Comparison of ENCODE assay signal across 10 cellular contexts in the genomic region with DNA sequence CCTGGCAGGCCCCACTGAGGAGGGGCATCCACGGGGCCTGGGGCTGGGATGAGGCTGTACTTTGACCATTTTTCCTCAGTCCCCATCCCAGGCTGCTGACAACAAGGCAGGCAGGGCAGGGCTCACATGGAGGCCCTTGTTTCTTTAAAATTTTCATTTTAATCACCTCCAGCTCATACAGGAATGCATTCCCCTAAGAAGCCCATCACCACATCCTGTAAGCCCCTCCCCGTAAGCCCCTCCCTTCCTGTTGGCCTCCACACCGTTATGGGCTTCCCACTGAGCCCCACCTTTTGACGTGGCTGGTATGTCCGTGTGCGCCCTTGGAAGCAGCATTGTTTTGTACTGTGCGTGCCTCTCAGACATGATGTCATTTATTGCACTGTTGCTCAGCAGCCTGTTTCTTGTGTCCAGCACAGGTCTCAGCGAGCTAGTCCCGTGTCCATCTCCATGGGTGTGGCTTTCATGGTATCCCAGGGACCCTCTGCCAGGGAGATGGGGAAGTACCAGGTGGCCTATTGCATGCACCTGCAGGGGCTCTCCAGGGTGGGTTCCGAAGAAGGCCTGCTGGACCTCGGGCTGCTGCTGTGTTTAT. TPM values are rescaled to one million over a fixed set of nuclear protein-coding genes. Genes with fewer than 3 reads are reported as not detected.
DNase-seq lines count a peak whose midpoint lies in the region; ATAC-seq and TF ChIP-seq lines count a peak whose summit lies in the region.
"Had no signal": no experiment of that assay in that cellular context is flagged by ENCODE, and none has a peak within 500 bp of the region (broad histone marks: within the 10 kb centered on the region; RNA-seq: fewer than 3 reads in every experiment).

No MANE protein-coding gene starts in this region.

- POLR2A ChIA-PET in activated CD8-positive, alpha-beta T cell treated with anti-CD3 and anti-CD28 coated beads, Interleukin-2, amount 10 ng/mL, durations not matched to agents 7 days and 5 days (lab: Charles Lee): no interaction called here
- POLR2A ChIA-PET in A673 (lab: Charles Lee; ENCODE audit: low non-redundant PET): no interaction called here

- H3K27me3 Mint-ChIP-seq in activated T-cell treated with anti-CD3 and anti-CD28 coated beads, Interleukin-2, amount 50 U/mL, for 4 hours (ENCODE audit: low read depth): no peaks in the 10 kb centered on the region
- no peaks in the 10 kb centered on the region for H3K27me3 Mint-ChIP-seq in activated CD8-positive, alpha-beta T cell treated with anti-CD3 and anti-CD28 coated beads, Interleukin-2, amount 10 ng/mL, durations not matched to agents 7 days and 5 days (ENCODE audit: low read depth)
- H3K27me3 Mint-ChIP-seq in stimulated activated naive CD8-positive, alpha-beta T cell treated with anti-CD3 and anti-CD28 coated beads, Interleukin-15, amount 100 ng/mL, for 72 hours: no peaks in the 10 kb centered on the region

- no peak overlapping the region for H3K4me3 ChIP-seq in right atrium auricular region
- H3K4me3 ChIP-seq in A673 (ENCODE audit: low read depth, low read length, poor library complexity, severe bottlenecking): no peak overlapping the region

- peak overlapping the region; percentile 80 for H3K27ac Mint-ChIP-seq in activated CD8-positive, alpha-beta T cell treated with anti-CD3 and anti-CD28 coated beads, Interleukin-2, amount 10 ng/mL, durations not matched to agents 7 days and 5 days
- H3K27ac Mint-ChIP-seq in stimulated activated naive CD8-positive, alpha-beta T cell treated with anti-CD3 and anti-CD28 coated beads, Interleukin-15, amount 100 ng/mL, for 72 hours: peak overlapping the region; percentile 31 to 66

- peaks cover 55% of the 10 kb centered on the region for H3K4me1 Mint-ChIP-seq in activated T-cell treated with anti-CD3 and anti-CD28 coated beads, Interleukin-2, amount 50 U/mL, for 4 hours (ENCODE audit: low read depth)
- peaks cover 36% of the 10 kb centered on the region for H3K4me1 Mint-ChIP-seq in activated CD8-positive, alpha-beta T cell treated with anti-CD3 and anti-CD28 coated beads, Interleukin-2, amount 10 ng/mL, durations not matched to agents 7 days and 5 days (ENCODE audit: low read depth)
- peaks cover 58% of the 10 kb centered on the region for H3K4me1 Mint-ChIP-seq in stimulated activated naive CD8-positive, alpha-beta T cell treated with anti-CD3 and anti-CD28 coated beads, Interleukin-15, amount 100 ng/mL, for 72 hours

- BruUV-seq in A673 (replicated peaks; lab: Mats Ljungman, UMichigan): no TSS peak

- no peaks in the 10 kb centered on the region for H3K9me3 ChIP-seq in right atrium auricular region
- H3K9me3 ChIP-seq in A673 (ENCODE audit: low read depth, low read length, poor library complexity, severe bottlenecking): no peaks in the 10 kb centered on the region
- H3K9me3 ChIP-seq: BE2C had no signal

- H3K4me3 Mint-ChIP-seq in activated T-cell treated with anti-CD3 and anti-CD28 coated beads, Interleukin-2, amount 50 U/mL, for 4 hours: peak overlapping the region; percentile 16
- H3K4me3 Mint-ChIP-seq in activated CD8-positive, alpha-beta T cell treated with anti-CD3 and anti-CD28 coated beads, Interleukin-2, amount 10 ng/mL, durations not matched to agents 7 days and 5 days: no peak overlapping the region
- no peak overlapping the region for H3K4me3 Mint-ChIP-seq in stimulated activated naive CD8-positive, alpha-beta T cell treated with anti-CD3 and anti-CD28 coated beads, Interleukin-15, amount 100 ng/mL, for 72 hours

- peak in 1 of 2 donors; percentile 30 for ATAC-seq in activated T-cell treated with anti-CD3 and anti-CD28 coated beads, Interleukin-2, amount 50 U/mL, for 4 hours
- ATAC-seq in activated CD8-positive, alpha-beta T cell treated with anti-CD3 and anti-CD28 coated beads, Interleukin-2, amount 10 ng/mL, durations not matched to agents 7 days and 5 days: no peak
- ATAC-seq in stimulated activated naive CD8-positive, alpha-beta T cell treated with anti-CD3 and anti-CD28 coated beads, Interleukin-15, amount 100 ng/mL, for 72 hours: peak; percentile 44

- H3K36me3 ChIP-seq in right atrium auricular region (no peaks in the 10 kb centered on the region), A673 (ENCODE audit: insufficient read depth, low read length, poor library complexity, severe bottlenecking) (no peaks in the 10 kb centered on the region)
- H3K36me3 ChIP-seq: BE2C had no signal

- TF ChIP-seq CTCF in right atrium auricular region (IDR thresholded peaks at IDR 0.05) (no peak), A673 (conservative IDR thresholded peaks at IDR 0.05; ENCODE audit: low read depth, low read length) (no peak)

- in situ Hi-C loops in KBM-7 (cut with MboI; ENCODE audit: low pct_unique_long_range_greater_than_20kb, low sequenced_read_pairs): loop anchor here (25.0 kb wide), 1 partner anchor 89 kb away; no protein-coding TSS in a partner anchor

- H3K9me3 Mint-ChIP-seq in activated T-cell treated with anti-CD3 and anti-CD28 coated beads, Interleukin-2, amount 50 U/mL, for 4 hours: no peaks in the 10 kb centered on the region
- no peaks in the 10 kb centered on the region for H3K9me3 Mint-ChIP-seq in activated CD8-positive, alpha-beta T cell treated with anti-CD3 and anti-CD28 coated beads, Interleukin-2, amount 10 ng/mL, durations not matched to agents 7 days and 5 days (ENCODE audit: insufficient read depth)
- H3K9me3 Mint-ChIP-seq in stimulated activated naive CD8-positive, alpha-beta T cell treated with anti-CD3 and anti-CD28 coated beads, Interleukin-15, amount 100 ng/mL, for 72 hours: peaks cover 0 to 2% of the 10 kb centered on the region in 2 donors

- H3K4me1 ChIP-seq in right atrium auricular region (peaks cover 0 to 49% of the 10 kb centered on the region in 2 donors), A673 (ENCODE audit: insufficient read depth, low read length, poor library complexity, severe bottlenecking) (peaks cover 24% of the 10 kb centered on the region)
- H3K4me1 ChIP-seq: BE2C had no signal

- peaks cover 3% of the 10 kb centered on the region for H3K36me3 Mint-ChIP-seq in activated T-cell treated with anti-CD3 and anti-CD28 coated beads, Interleukin-2, amount 50 U/mL, for 4 hours (ENCODE audit: insufficient read depth)
- no peaks in the 10 kb centered on the region for H3K36me3 Mint-ChIP-seq in activated CD8-positive, alpha-beta T cell treated with anti-CD3 and anti-CD28 coated beads, Interleukin-2, amount 10 ng/mL, durations not matched to agents 7 days and 5 days (ENCODE audit: low read depth)

- DNase-seq in activated T-cell treated with anti-CD3 and anti-CD28 coated beads, Interleukin-2, amount 50 U/mL, for 4 hours: no peak
- no peak for DNase-seq in activated T-cell treated with anti-CD3 and anti-CD28 coated beads, Interleukin-2, amount 50 U/mL, for 1 hour
- no peak for DNase-seq in activated CD8-positive, alpha-beta T cell treated with anti-CD3 and anti-CD28 coated beads, Interleukin-2, amount 10 ng/mL, durations not matched to agents 7 days and 5 days
- DNase-seq in right atrium auricular region (ENCODE audit: low spot score): peak; percentile 59
- DNase-seq in stimulated activated naive CD8-positive, alpha-beta T cell treated with anti-CD3 and anti-CD28 coated beads, Interleukin-15, amount 100 ng/mL, for 72 hours: no peak
- DNase-seq in NCI-H1694 (lab: John Stamatoyannopoulos, UW): no peak
- no peak for DNase-seq in KBM-7
- no peak for DNase-seq in A673 (ENCODE audit: low spot score)
- DNase-seq: BE2C, NCI-H2227 treated with DMSO at 0.1 percent for 48 hours had no signal

- CTCF ChIA-PET in activated CD8-positive, alpha-beta T cell treated with anti-CD3 and anti-CD28 coated beads, Interleukin-2, amount 10 ng/mL, durations not matched to agents 7 days and 5 days (lab: Charles Lee): no interaction called here
- CTCF ChIA-PET in A673 (lab: Charles Lee): no interaction called here

- H3K27me3 ChIP-seq in right atrium auricular region (no peaks in the 10 kb centered on the region), A673 (replicated peaks; ENCODE audit: insufficient read depth, low read depth, low read length, poor library complexity) (no peaks in the 10 kb centered on the region)
- H3K27me3 ChIP-seq: BE2C had no signal

- peak overlapping the region in 1 of 2 donors; percentile 59 for H3K27ac ChIP-seq in right atrium auricular region
- H3K27ac ChIP-seq in A673 (ENCODE audit: low read depth, low read length, poor library complexity, severe bottlenecking): no peak overlapping the region

- intact Hi-C loops in A673 (cut with micrococcal nuclease; ENCODE audit: unreplicated experiment): no loop called here

RNA-seq across cellular contexts. Expression of gene PHF2, which starts 22.4 kb away (rescaled TPM):
- total RNA-seq in activated T-cell treated with anti-CD3 and anti-CD28 coated beads, Interleukin-2, amount 50 U/mL, for 4 hours: 10 to 100 TPM; 19.2 to 20.8 (median 20.8) TPM
- total RNA-seq in activated CD8-positive, alpha-beta T cell treated with anti-CD3 and anti-CD28 coated beads, Interleukin-2, amount 10 ng/mL, durations not matched to agents 7 days and 5 days: 10 to 100 TPM; 22.1 to 23.5 TPM
- total RNA-seq in right atrium auricular region: 10 to 100 TPM; 24.7 to 29.3 TPM
- total RNA-seq in A673 (2021): 32.7 and 34.5 TPM in 2 replicates
